Comparison of ENCODE assay signal across 1 cellular context in the genomic region with DNA sequence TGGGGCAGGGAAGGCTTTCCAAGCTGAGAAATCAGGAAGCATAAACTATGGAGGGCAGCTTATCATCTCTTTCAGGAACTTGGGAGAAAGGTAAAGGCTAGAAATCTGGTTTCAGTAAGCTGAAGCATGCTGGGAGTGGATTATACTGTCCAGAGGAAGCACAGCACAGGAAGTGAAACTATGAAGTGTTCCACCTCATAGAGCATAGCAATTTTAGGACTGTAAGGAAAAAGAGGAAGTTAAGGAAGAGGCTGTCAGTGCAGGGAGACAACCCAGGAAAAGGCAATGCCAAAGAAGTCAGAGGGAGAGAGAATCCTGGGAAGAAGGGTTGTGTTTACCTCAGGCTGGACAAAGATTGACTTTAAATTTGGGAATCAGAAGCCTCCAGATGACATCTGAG.
TF ChIP-seq lines count a peak whose summit lies in the region.

No MANE protein-coding gene starts in this region.

TF ChIP-seq in SK-N-SH, 30 proteins besides CTCF, POLR2A, EP300 and RAD21 (continued from another document):
- no peak for TF ChIP-seq IRF3 (IDR thresholded peaks at IDR 0.05; ENCODE audit: low read depth, low read length)
- no peak for TF ChIP-seq GATA2 (CRISPR knock-in tag; IDR thresholded peaks at IDR 0.05)
